ENCODE assay signal across 22 cellular contexts in genomic region chr1:232562855-232563510, GRCh38.
DNase-seq lines count a peak whose midpoint lies in the region; ATAC-seq, FAIRE-seq and TF ChIP-seq lines count a peak whose summit lies in the region.
"Had no signal": no experiment of that assay in that cellular context is flagged by ENCODE, and none has a peak within 500 bp of the region (broad histone marks: within the 10 kb centered on the region; RNA-seq: fewer than 3 reads in every experiment).

No MANE protein-coding gene starts in this region.

- no peak for TF ChIP-seq CTCF in D721Med (IDR thresholded peaks at IDR 0.05; ENCODE audit: insufficient read depth, missing control alignments)
- TF ChIP-seq CTCF in endodermal cell (conservative IDR thresholded peaks at IDR 0.05): no peak
- TF ChIP-seq CTCF in neural crest cell (conservative IDR thresholded peaks at IDR 0.05): no peak

- H3K9me3 Mint-ChIP-seq in endodermal cell: no peaks in the 10 kb centered on the region
- no peaks in the 10 kb centered on the region for H3K9me3 Mint-ChIP-seq in neural crest cell
- H3K9me3 Mint-ChIP-seq in CD8-positive, alpha-beta memory T cell: no peaks in the 10 kb centered on the region
- H3K9me3 Mint-ChIP-seq: CD4-positive, alpha-beta memory T cell; T-cell had no signal

- H3K27me3 ChIP-seq in endodermal cell (ENCODE audit: control insufficient read depth, insufficient read depth, low read length, poor library complexity, severe bottlenecking): no peaks in the 10 kb centered on the region
- H3K27me3 ChIP-seq in CD8-positive, alpha-beta memory T cell (ENCODE audit: insufficient read depth, low read length, poor library complexity, severe bottlenecking): no peaks in the 10 kb centered on the region

- H3K4me1 Mint-ChIP-seq in endodermal cell: peaks cover 77% of the 10 kb centered on the region
- peaks cover 87% of the 10 kb centered on the region for H3K4me1 Mint-ChIP-seq in neural crest cell
- peaks cover 13 to 24% (median 14%) of the 10 kb centered on the region in 3 donors for H3K4me1 Mint-ChIP-seq in CD8-positive, alpha-beta memory T cell

- FAIRE-seq in D721Med (lab: Jason Lieb, UNC): peak; percentile 44
- FAIRE-seq: GM12878, HepG2 had no signal

- peaks cover 53% of the 10 kb centered on the region for H3K4me1 ChIP-seq in endodermal cell (ENCODE audit: control insufficient read depth, insufficient read depth, low read length)
- H3K4me1 ChIP-seq in CD8-positive, alpha-beta memory T cell (ENCODE audit: insufficient read depth, low read length): no peaks in the 10 kb centered on the region

- POLR2A ChIA-PET in CD8-positive, alpha-beta memory T cell (lab: Charles Lee): no interaction called here

- H3K27ac Mint-ChIP-seq in endodermal cell (peak overlapping the region; percentile 52), neural crest cell (ENCODE audit: unreplicated experiment) (peak overlapping the region; percentile 75)
- peak overlapping the region in 2 of 8 donors; percentile 29 to 33 for H3K27ac Mint-ChIP-seq in CD8-positive, alpha-beta memory T cell
- H3K27ac Mint-ChIP-seq: CD4-positive, alpha-beta memory T cell; T-cell had no signal

- no peak overlapping the region for H3K4me3 ChIP-seq in endodermal cell (ENCODE audit: low read length)
- H3K4me3 ChIP-seq in CD8-positive, alpha-beta memory T cell (ENCODE audit: low read length): no peak overlapping the region
- H3K4me3 ChIP-seq: GM12878, GM23248 had no signal

- 84% methylated on average over 2 of the region's 3 CpGs; no CpG with 5 or more reads in 1 of the 2 experiments for WGBS in endodermal cell (ENCODE audit: insufficient coverage in 1 of 2, insufficient read length in 1 of 2), 2 experiments

- peaks cover 20% of the 10 kb centered on the region for H3K36me3 ChIP-seq in endodermal cell (ENCODE audit: control insufficient read depth, insufficient read depth, low read length)
- no peaks in the 10 kb centered on the region for H3K36me3 ChIP-seq in CD8-positive, alpha-beta memory T cell (ENCODE audit: insufficient read depth, low read length)

- H3K27ac ChIP-seq in endodermal cell (ENCODE audit: low read depth, low read length): peak overlapping the region; percentile 59
- no peak overlapping the region for H3K27ac ChIP-seq in CD8-positive, alpha-beta memory T cell (ENCODE audit: low read depth, low read length)
- H3K27ac ChIP-seq: GM23248 had no signal

- CTCF ChIA-PET in CD8-positive, alpha-beta memory T cell (lab: Charles Lee): no interaction called here

- no peak overlapping the region for H3K4me3 Mint-ChIP-seq in endodermal cell
- H3K4me3 Mint-ChIP-seq in neural crest cell: no peak overlapping the region
- H3K4me3 Mint-ChIP-seq in CD8-positive, alpha-beta memory T cell: no peak overlapping the region
- H3K4me3 Mint-ChIP-seq: CD4-positive, alpha-beta memory T cell; T-cell had no signal

- ATAC-seq in HG02973 (IDR thresholded peaks at IDR 0.05; ENCODE audit: unreplicated experiment): no peak
- ATAC-seq: GM12878, HepG2, PC-3, T-cell had no signal

- peak; percentile 36 for DNase-seq in NCI-H2029 treated with DMSO at 0.1 percent for 48 hours (lab: John Stamatoyannopoulos, UW)
- no peak for DNase-seq in NCI-H2029 (lab: John Stamatoyannopoulos, UW)
- DNase-seq in D721Med (ENCODE audit: insufficient read length, low spot score): no peak
- DNase-seq in endodermal cell: peak; percentile 27
- no peak for DNase-seq in neural crest cell (ENCODE audit: low read depth, low spot score)
- DNase-seq in CD8-positive, alpha-beta memory T cell: no peak
- no peak for DNase-seq in EL
- DNase-seq: 8988T; CD4-positive, alpha-beta memory T cell; DND-41; GDM1; GM23248; KG1; NCI-H1048; NCI-H1436 treated with DMSO at 0.1 percent for 48 hours; NCI-H2081 treated with DMSO at 0.1 percent for 48 hours; NCI-H446; PC-3; T-cell had no signal

- no peak overlapping the region for H3K9ac ChIP-seq in endodermal cell (ENCODE audit: extremely low read depth, low read length, poor library complexity, severe bottlenecking)
- H3K9ac ChIP-seq: GM23248 had no signal

- H3K27me3 Mint-ChIP-seq in endodermal cell (ENCODE audit: insufficient read depth): no peaks in the 10 kb centered on the region
- no peaks in the 10 kb centered on the region for H3K27me3 Mint-ChIP-seq in neural crest cell (ENCODE audit: low read depth)
- peaks cover 0 to 3% of the 10 kb centered on the region in 2 donors for H3K27me3 Mint-ChIP-seq in CD8-positive, alpha-beta memory T cell
- H3K27me3 Mint-ChIP-seq: CD4-positive, alpha-beta memory T cell; T-cell had no signal

- H3K9me3 ChIP-seq in endodermal cell (ENCODE audit: control insufficient read depth, low read length): no peaks in the 10 kb centered on the region
- no peaks in the 10 kb centered on the region for H3K9me3 ChIP-seq in CD8-positive, alpha-beta memory T cell (ENCODE audit: low read length)

- H3K36me3 Mint-ChIP-seq in endodermal cell (ENCODE audit: low read depth): peaks cover 2% of the 10 kb centered on the region
- no peaks in the 10 kb centered on the region for H3K36me3 Mint-ChIP-seq in neural crest cell (ENCODE audit: low read depth)
- H3K36me3 Mint-ChIP-seq in CD8-positive, alpha-beta memory T cell: peaks cover 0 to 2% (median 0%) of the 10 kb centered on the region in 3 donors
- H3K36me3 Mint-ChIP-seq: CD4-positive, alpha-beta memory T cell; T-cell had no signal

Comparison
In these comparisons a context has a peak if more than half of its experiments do, and no peak if none do; other contexts are left out.
1. DNase-seq: peak in NCI-H2029 treated with DMSO at 0.1 percent for 48 hours (single experiment) and endodermal cell (single experiment); none in NCI-H2029 (single experiment), D721Med (single experiment), neural crest cell (single experiment), CD8-positive, alpha-beta memory T cell (0 of 5) and EL (single experiment).